ENCODE assay signal across 2 cellular contexts in genomic region chr6:158843751-158844683, GRCh38.
A peak's percentile ranks its signal among the peaks of the same experiment; 100 is the strongest.
TF ChIP-seq lines count a peak whose summit lies in the region.

No MANE protein-coding gene starts in this region.

TF ChIP-seq in IMR-90, 13 proteins besides CTCF, POLR2A, EP300 and RAD21:
- TF ChIP-seq ELK1 (IDR thresholded peaks at IDR 0.05; ENCODE audit: borderline replicate concordance, low read depth, low read length) (no peak), NFE2L2 (IDR thresholded peaks at IDR 0.05; ENCODE audit: low read depth, low read length) (no peak), CEBPB (IDR thresholded peaks at IDR 0.05; ENCODE audit: low read depth, low read length) (no peak), MAZ (IDR thresholded peaks at IDR 0.05; ENCODE audit: borderline replicate concordance, low read depth, low read length) (no peak), MAFK (IDR thresholded peaks at IDR 0.05; ENCODE audit: low read depth, low read length) (no peak), RFX5 (IDR thresholded peaks at IDR 0.05; ENCODE audit: low read depth, low read length) (no peak), SMC3 (IDR thresholded peaks at IDR 0.05; ENCODE audit: low read depth, low read length) (no peak), CHD1 (IDR thresholded peaks at IDR 0.05; ENCODE audit: low read depth, low read length) (no peak), BHLHE40 (IDR thresholded peaks at IDR 0.05; ENCODE audit: low read depth, low read length) (no peak)

TF ChIP-seq in K562, 482 proteins besides CTCF, POLR2A, EP300 and RAD21 (continues in another document):
- TF ChIP-seq CHD7 (IDR thresholded peaks at IDR 0.05; ENCODE audit: low read depth, low read length) (no peak), ARID1B (IDR thresholded peaks at IDR 0.05) (peak; percentile 67), JUND (IDR thresholded peaks at IDR 0.05; ENCODE audit: borderline replicate concordance, low read depth, low read length) (no peak), JUND (tag; IDR thresholded peaks at IDR 0.05; ENCODE audit: borderline replicate concordance, low read depth, low read length) (0 out of 3 replicates have a peak, but pooled peaks have one; percentile 7), DPF2 (IDR thresholded peaks at IDR 0.05) (peak; percentile 48), ESRRA (IDR thresholded peaks at IDR 0.05; ENCODE audit: borderline replicate concordance, low read depth) (peak; percentile 71), STAT5A (IDR thresholded peaks at IDR 0.05; ENCODE audit: borderline replicate concordance, low read length) (0 out of 2 replicates have a peak, but pooled peaks have one; percentile 9), SMARCB1 (IDR thresholded peaks at IDR 0.05; ENCODE audit: insufficient read length, low read depth) (peak; percentile 41), MLLT1 (IDR thresholded peaks at IDR 0.05) (peak in 1 of 2 experiments; percentile 12; a peak in 1 of 4 replicates), SPI1 (IDR thresholded peaks at IDR 0.05; ENCODE audit: borderline replicate concordance, low read depth, low read length) (0 out of 2 replicates have a peak, but pooled peaks have one; percentile 36), TEAD2 (tag; IDR thresholded peaks at IDR 0.05) (0 out of 2 replicates have a peak, but pooled peaks have one; percentile 41), U2AF1 (optimal IDR thresholded peaks at IDR 0.05; ENCODE audit: low read depth, low read length) (no peak), MTA1 (IDR thresholded peaks at IDR 0.05; ENCODE audit: borderline replicate concordance) (0 out of 2 replicates have a peak, but pooled peaks have one; percentile 24), ZNF124 (CRISPR knock-in tag; IDR thresholded peaks at IDR 0.05) (no peak), CTBP1 (IDR thresholded peaks at IDR 0.05; ENCODE audit: borderline replicate concordance) (0 out of 2 replicates have a peak, but pooled peaks have one; percentile 34), MNT (conservative IDR thresholded peaks at IDR 0.05) (0 out of 4 replicates have a peak, but pooled peaks of 1 of the 2 experiments have one; percentile 16), TARDBP (IDR thresholded peaks at IDR 0.05) (no peak), FOXK2 (conservative IDR thresholded peaks at IDR 0.05 in 1 of 2, IDR thresholded peaks at IDR 0.05 in 1 of 2; ENCODE audit: low read depth in 2 of 2) (peak; percentile 82 to 88), KDM1A (IDR thresholded peaks at IDR 0.05) (peak; percentile 53 to 80; a peak in 2 of 4 replicates), NFATC3 (IDR thresholded peaks at IDR 0.05) (0 out of 2 replicates have a peak, but pooled peaks have one; percentile 35), EHMT2 (IDR thresholded peaks at IDR 0.05) (peak; percentile 20; the same call in 1 of the 2 replicates), TAL1 (IDR thresholded peaks at IDR 0.05) (peak; percentile 48; the same call in 1 of the 2 replicates), ZNF197 (CRISPR knock-in tag; IDR thresholded peaks at IDR 0.05; ENCODE audit: low read depth) (no peak), MEF2D (tag; conservative IDR thresholded peaks at IDR 0.05; ENCODE audit: low read depth) (no peak), ATF7 (IDR thresholded peaks at IDR 0.05) (0 out of 2 replicates have a peak, but pooled peaks have one; percentile 13), AFF1 (IDR thresholded peaks at IDR 0.05; ENCODE audit: low read depth in 1 of 2, partially characterized antibody in 2 of 2) (peak in 1 of 2 experiments; percentile 47), TEAD4 (IDR thresholded peaks at IDR 0.05; ENCODE audit: low read length) (peak; percentile 70), TEAD4 (CRISPR knock-in tag; IDR thresholded peaks at IDR 0.05; ENCODE audit: borderline replicate concordance) (no peak), CXXC5 (CRISPR knock-in tag; IDR thresholded peaks at IDR 0.05) (peak; percentile 47; the same call in 1 of the 2 replicates), TRIM28 (IDR thresholded peaks at IDR 0.05) (no peak), CBFA2T3 (IDR thresholded peaks at IDR 0.05) (peak; percentile 68), RBBP5 (IDR thresholded peaks at IDR 0.05; ENCODE audit: borderline replicate concordance, insufficient read depth, low read length, poor library complexity, severe bottlenecking) (peak; percentile 38), BACH1 (tag; IDR thresholded peaks at IDR 0.05) (no peak), FOXA3 (CRISPR knock-in tag; conservative IDR thresholded peaks at IDR 0.05 in 1 of 2, IDR thresholded peaks at IDR 0.05 in 1 of 2) (peak in 1 of 2 experiments; percentile 37; a peak in 1 of 4 replicates), BCOR (IDR thresholded peaks at IDR 0.05) (0 out of 2 replicates have a peak, but pooled peaks have one; percentile 10), SMARCA4 (IDR thresholded peaks at IDR 0.05) (peak; percentile 68; the same call in 1 of the 2 replicates)
